Comparison of ENCODE assay signal across 1 cellular context in the genomic region with DNA sequence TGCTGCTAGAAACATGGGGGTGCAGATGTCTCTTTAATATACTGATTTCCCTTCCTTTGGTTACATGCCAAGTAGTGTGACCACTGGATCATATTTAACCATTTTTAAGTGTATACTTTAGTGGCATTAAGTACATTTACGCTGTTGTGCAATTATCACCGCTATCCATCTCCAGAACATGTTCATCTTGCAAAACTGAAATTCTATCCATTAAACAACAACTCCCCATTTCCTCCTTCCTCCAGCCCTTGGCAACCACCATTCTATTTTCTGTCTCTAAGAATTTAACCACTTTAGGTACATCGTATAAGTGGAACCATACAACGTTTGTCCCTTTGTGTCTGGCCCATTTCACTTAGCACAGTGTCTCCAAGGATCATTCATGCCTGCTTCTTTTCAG.
TF ChIP-seq lines count a peak whose summit lies in the region.

No MANE protein-coding gene starts in this region.

TF ChIP-seq in GM23338, 12 proteins besides CTCF, POLR2A, EP300 and RAD21 (continued from another document):
- TF ChIP-seq, protein P1, sequence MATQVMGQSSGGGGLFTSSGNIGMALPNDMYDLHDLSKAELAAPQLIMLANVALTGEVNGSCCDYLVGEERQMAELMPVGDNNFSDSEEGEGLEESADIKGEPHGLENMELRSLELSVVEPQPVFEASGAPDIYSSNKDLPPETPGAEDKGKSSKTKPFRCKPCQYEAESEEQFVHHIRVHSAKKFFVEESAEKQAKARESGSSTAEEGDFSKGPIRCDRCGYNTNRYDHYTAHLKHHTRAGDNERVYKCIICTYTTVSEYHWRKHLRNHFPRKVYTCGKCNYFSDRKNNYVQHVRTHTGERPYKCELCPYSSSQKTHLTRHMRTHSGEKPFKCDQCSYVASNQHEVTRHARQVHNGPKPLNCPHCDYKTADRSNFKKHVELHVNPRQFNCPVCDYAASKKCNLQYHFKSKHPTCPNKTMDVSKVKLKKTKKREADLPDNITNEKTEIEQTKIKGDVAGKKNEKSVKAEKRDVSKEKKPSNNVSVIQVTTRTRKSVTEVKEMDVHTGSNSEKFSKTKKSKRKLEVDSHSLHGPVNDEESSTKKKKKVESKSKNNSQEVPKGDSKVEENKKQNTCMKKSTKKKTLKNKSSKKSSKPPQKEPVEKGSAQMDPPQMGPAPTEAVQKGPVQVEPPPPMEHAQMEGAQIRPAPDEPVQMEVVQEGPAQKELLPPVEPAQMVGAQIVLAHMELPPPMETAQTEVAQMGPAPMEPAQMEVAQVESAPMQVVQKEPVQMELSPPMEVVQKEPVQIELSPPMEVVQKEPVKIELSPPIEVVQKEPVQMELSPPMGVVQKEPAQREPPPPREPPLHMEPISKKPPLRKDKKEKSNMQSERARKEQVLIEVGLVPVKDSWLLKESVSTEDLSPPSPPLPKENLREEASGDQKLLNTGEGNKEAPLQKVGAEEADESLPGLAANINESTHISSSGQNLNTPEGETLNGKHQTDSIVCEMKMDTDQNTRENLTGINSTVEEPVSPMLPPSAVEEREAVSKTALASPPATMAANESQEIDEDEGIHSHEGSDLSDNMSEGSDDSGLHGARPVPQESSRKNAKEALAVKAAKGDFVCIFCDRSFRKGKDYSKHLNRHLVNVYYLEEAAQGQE (IDR thresholded peaks at IDR 0.05; ENCODE audit: unreplicated experiment) = no peak
- TF ChIP-seq EZH2 (IDR thresholded peaks at IDR 0.05; ENCODE audit: low read depth, unreplicated experiment) (no peak), POLR2AphosphoS5 (IDR thresholded peaks at IDR 0.05; ENCODE audit: low read depth) (no peak), ZNF331 (CRISPR knock-in tag; IDR thresholded peaks at IDR 0.05; ENCODE audit: low read depth) (no peak)
